Comparison of ENCODE assay signal across 1 cellular context in the genomic region with DNA sequence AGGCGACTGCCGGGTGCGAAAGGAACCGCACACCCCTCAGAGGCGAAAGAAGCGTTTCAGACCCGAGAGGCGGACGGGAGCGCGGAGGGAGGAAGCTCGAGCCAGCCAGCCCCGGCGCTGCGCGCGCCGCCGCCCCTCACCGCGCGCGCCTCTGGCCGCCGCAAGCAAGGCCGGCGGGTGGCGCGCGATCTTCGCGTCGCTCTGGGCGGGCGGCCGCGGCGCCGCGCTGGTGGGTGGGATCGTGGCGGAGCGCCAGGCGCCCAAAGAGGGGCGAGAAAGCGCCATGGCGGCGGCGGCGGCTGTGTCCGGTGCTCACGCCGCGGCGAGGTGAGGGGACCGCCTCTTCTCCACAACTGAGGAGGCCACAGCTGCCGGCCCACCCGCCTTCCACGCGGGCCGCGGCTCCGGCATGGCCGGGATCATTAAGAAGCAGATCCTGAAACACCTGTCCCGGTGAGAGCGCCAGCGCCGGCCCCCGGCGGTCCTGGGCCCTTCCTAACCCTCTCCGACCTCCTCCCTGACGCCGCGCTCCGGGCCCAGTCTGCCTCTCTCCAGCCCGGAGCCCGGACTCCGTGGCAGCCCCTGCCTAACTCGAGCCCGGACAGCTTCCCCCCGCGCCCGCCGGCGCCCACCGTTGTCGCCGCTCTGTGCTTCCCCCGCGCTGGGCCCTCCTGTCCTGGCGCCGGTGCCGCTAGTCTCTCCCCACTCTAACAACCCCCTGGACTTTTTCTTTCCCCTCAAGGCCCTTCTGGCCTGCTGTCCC.
A peak's percentile ranks its signal among the peaks of the same experiment; 100 is the strongest.
TF ChIP-seq lines count a peak whose summit lies in the region.

A gene with protein sequence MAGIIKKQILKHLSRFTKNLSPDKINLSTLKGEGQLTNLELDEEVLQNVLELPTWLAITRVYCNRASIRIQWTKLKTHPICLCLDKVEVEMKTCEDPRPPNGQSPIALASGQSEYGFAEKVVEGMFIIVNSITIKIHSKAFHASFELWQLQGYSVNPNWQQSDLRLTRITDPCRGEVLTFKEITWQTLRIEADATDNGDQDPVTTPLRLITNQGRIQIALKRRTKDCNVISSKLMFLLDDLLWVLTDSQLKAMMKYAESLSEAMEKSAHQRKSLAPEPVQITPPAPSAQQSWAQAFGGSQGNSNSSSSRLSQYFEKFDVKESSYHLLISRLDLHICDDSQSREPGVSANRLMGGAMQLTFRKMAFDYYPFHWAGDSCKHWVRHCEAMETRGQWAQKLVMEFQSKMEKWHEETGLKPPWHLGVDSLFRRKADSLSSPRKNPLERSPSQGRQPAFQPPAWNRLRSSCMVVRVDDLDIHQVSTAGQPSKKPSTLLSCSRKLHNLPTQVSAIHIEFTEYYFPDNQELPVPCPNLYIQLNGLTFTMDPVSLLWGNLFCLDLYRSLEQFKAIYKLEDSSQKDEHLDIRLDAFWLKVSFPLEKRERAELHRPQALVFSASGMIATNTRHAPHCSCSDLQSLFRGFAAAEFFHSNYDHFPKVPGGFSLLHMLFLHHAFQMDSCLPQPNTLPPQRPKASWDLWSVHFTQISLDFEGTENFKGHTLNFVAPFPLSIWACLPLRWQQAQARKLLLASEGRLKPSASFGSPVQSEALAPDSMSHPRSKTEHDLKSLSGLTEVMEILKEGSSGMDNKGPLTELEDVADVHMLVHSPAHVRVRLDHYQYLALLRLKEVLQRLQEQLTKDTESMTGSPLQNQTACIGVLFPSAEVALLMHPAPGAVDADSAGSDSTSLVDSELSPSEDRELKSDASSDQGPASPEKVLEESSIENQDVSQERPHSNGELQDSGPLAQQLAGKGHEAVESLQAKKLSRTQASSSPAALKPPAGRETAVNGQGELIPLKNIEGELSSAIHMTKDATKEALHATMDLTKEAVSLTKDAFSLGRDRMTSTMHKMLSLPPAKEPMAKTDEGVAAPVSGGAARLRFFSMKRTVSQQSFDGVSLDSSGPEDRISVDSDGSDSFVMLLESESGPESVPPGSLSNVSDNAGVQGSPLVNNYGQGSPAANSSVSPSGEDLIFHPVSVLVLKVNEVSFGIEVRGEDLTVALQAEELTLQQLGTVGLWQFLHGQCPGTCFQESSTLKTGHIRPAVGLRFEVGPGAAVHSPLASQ (N-terminal part only) (plus strand): TSS at position 242 of the 763 bp plus-strand sequence. CDS start 168 bp downstream, at position 410.

TF ChIP-seq in K562, 482 proteins besides CTCF, POLR2A, EP300 and RAD21 (continued from another document):
- TF ChIP-seq, protein P1, sequence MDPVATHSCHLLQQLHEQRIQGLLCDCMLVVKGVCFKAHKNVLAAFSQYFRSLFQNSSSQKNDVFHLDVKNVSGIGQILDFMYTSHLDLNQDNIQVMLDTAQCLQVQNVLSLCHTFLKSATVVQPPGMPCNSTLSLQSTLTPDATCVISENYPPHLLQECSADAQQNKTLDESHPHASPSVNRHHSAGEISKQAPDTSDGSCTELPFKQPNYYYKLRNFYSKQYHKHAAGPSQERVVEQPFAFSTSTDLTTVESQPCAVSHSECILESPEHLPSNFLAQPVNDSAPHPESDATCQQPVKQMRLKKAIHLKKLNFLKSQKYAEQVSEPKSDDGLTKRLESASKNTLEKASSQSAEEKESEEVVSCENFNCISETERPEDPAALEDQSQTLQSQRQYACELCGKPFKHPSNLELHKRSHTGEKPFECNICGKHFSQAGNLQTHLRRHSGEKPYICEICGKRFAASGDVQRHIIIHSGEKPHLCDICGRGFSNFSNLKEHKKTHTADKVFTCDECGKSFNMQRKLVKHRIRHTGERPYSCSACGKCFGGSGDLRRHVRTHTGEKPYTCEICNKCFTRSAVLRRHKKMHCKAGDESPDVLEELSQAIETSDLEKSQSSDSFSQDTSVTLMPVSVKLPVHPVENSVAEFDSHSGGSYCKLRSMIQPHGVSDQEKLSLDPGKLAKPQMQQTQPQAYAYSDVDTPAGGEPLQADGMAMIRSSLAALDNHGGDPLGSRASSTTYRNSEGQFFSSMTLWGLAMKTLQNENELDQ (CRISPR knock-in tag; IDR thresholded peaks at IDR 0.05; ENCODE audit: borderline replicate concordance): 0 out of 2 replicates have a peak, but pooled peaks have one; percentile 54
- TF ChIP-seq ERF (CRISPR knock-in tag; IDR thresholded peaks at IDR 0.05) (no peak), CBX1 (IDR thresholded peaks at IDR 0.05; ENCODE audit: low read depth) (0 out of 2 replicates have a peak, but pooled peaks have one; percentile 50), PBX2 (CRISPR knock-in tag; IDR thresholded peaks at IDR 0.05; ENCODE audit: low read depth) (no peak), PBX2 (tag; conservative IDR thresholded peaks at IDR 0.05; ENCODE audit: low read depth) (no peak), RCOR1 (IDR thresholded peaks at IDR 0.05; ENCODE audit: borderline replicate concordance in 1 of 2, low read depth in 2 of 2, low read length in 2 of 2) (no peak), ZNF3 (CRISPR knock-in tag; IDR thresholded peaks at IDR 0.05) (no peak), TOE1 (IDR thresholded peaks at IDR 0.05; ENCODE audit: borderline replicate concordance) (no peak; the same call in 1 of the 2 replicates), TOE1 (CRISPR knock-in tag; IDR thresholded peaks at IDR 0.05; ENCODE audit: borderline replicate concordance, low read depth) (peak; percentile 47; the same call in 1 of the 2 replicates), POLR2G (IDR thresholded peaks at IDR 0.05; ENCODE audit: low read depth, low read length) (peak; percentile 95), MECOM (CRISPR knock-in tag; IDR thresholded peaks at IDR 0.05) (no peak), NRF1 (conservative IDR thresholded peaks at IDR 0.05 in 1 of 2, IDR thresholded peaks at IDR 0.05 in 1 of 2) (peak; percentile 80 to 85; a peak in 2 of 4 replicates), U2AF1 (optimal IDR thresholded peaks at IDR 0.05; ENCODE audit: low read depth, low read length) (peak; percentile 28), ZNF134 (CRISPR knock-in tag; conservative IDR thresholded peaks at IDR 0.05) (no peak)
- TF ChIP-seq, protein P2, sequence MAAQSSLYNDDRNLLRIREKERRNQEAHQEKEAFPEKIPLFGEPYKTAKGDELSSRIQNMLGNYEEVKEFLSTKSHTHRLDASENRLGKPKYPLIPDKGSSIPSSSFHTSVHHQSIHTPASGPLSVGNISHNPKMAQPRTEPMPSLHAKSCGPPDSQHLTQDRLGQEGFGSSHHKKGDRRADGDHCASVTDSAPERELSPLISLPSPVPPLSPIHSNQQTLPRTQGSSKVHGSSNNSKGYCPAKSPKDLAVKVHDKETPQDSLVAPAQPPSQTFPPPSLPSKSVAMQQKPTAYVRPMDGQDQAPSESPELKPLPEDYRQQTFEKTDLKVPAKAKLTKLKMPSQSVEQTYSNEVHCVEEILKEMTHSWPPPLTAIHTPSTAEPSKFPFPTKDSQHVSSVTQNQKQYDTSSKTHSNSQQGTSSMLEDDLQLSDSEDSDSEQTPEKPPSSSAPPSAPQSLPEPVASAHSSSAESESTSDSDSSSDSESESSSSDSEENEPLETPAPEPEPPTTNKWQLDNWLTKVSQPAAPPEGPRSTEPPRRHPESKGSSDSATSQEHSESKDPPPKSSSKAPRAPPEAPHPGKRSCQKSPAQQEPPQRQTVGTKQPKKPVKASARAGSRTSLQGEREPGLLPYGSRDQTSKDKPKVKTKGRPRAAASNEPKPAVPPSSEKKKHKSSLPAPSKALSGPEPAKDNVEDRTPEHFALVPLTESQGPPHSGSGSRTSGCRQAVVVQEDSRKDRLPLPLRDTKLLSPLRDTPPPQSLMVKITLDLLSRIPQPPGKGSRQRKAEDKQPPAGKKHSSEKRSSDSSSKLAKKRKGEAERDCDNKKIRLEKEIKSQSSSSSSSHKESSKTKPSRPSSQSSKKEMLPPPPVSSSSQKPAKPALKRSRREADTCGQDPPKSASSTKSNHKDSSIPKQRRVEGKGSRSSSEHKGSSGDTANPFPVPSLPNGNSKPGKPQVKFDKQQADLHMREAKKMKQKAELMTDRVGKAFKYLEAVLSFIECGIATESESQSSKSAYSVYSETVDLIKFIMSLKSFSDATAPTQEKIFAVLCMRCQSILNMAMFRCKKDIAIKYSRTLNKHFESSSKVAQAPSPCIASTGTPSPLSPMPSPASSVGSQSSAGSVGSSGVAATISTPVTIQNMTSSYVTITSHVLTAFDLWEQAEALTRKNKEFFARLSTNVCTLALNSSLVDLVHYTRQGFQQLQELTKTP (IDR thresholded peaks at IDR 0.05; ENCODE audit: low read depth in 1 of 2, partially characterized antibody in 2 of 2): no peak
- TF ChIP-seq, protein P3, sequence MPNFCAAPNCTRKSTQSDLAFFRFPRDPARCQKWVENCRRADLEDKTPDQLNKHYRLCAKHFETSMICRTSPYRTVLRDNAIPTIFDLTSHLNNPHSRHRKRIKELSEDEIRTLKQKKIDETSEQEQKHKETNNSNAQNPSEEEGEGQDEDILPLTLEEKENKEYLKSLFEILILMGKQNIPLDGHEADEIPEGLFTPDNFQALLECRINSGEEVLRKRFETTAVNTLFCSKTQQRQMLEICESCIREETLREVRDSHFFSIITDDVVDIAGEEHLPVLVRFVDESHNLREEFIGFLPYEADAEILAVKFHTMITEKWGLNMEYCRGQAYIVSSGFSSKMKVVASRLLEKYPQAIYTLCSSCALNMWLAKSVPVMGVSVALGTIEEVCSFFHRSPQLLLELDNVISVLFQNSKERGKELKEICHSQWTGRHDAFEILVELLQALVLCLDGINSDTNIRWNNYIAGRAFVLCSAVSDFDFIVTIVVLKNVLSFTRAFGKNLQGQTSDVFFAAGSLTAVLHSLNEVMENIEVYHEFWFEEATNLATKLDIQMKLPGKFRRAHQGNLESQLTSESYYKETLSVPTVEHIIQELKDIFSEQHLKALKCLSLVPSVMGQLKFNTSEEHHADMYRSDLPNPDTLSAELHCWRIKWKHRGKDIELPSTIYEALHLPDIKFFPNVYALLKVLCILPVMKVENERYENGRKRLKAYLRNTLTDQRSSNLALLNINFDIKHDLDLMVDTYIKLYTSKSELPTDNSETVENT (CRISPR knock-in tag; IDR thresholded peaks at IDR 0.05): peak; percentile 87
